Comparison of ENCODE assay signal across 8 cellular contexts in genomic region chr17:56653877-56654276, GRCh38.
DNase-seq lines count a peak whose midpoint lies in the region; ATAC-seq and TF ChIP-seq lines count a peak whose summit lies in the region.

No MANE protein-coding gene starts in this region.

- 23% methylated on average over 3 of the region's 3 CpGs for whole genome bisulfite sequencing in right lobe of liver (ENCODE audit: insufficient coverage, low coverage, low lambda C conversion rate, missing lambda C conversion rate)

- H3K9me3 Mint-ChIP-seq in Calu3 (ENCODE audit: low read depth, unreplicated experiment) = no peaks in the 10 kb centered on the region
- peaks cover 4% of the 10 kb centered on the region for H3K9me3 Mint-ChIP-seq in activated naive CD4-positive, alpha-beta T cell treated with anti-CD3 and anti-CD28 coated beads, Interleukin-2, amount 10 ng/mL, durations not matched to agents 7 days and 5 days
- peaks cover 0 to 4% of the 10 kb centered on the region in 2 donors for H3K9me3 Mint-ChIP-seq in stimulated activated naive CD8-positive, alpha-beta T cell treated with anti-CD3 and anti-CD28 coated beads, Interleukin-15, amount 100 ng/mL, for 72 hours

- in situ Hi-C loops in SK-MEL-5 (cut with HindIII; ENCODE audit: low pct_unique_long_range_greater_than_20kb, low sequenced_read_pairs) = no loop called here

- no peak overlapping the region for H3K27ac Mint-ChIP-seq in Calu3 (ENCODE audit: unreplicated experiment)
- no peak overlapping the region for H3K27ac Mint-ChIP-seq in activated naive CD4-positive, alpha-beta T cell treated with anti-CD3 and anti-CD28 coated beads, Interleukin-2, amount 10 ng/mL, durations not matched to agents 7 days and 5 days
- no peak overlapping the region for H3K27ac Mint-ChIP-seq in stimulated activated naive CD8-positive, alpha-beta T cell treated with anti-CD3 and anti-CD28 coated beads, Interleukin-15, amount 100 ng/mL, for 72 hours

- ATAC-seq in GM19438 (IDR thresholded peaks at IDR 0.05; ENCODE audit: low read depth, unreplicated experiment) (peak; percentile 98), HG03442 (IDR thresholded peaks at IDR 0.05; ENCODE audit: unreplicated experiment) (peak; percentile 99), right lobe of liver (peak in 2 of 4 donors; percentile 39 to 43)
- peak; percentile 99 for ATAC-seq in stimulated activated naive CD8-positive, alpha-beta T cell treated with anti-CD3 and anti-CD28 coated beads, Interleukin-15, amount 100 ng/mL, for 72 hours

- no TSS peak for BruUV-seq in Calu3 (replicated peaks; lab: Mats Ljungman, UMichigan)

- no peak overlapping the region for H3K27ac ChIP-seq in right lobe of liver

- H3K9me3 ChIP-seq in right lobe of liver = no peaks in the 10 kb centered on the region

- intact Hi-C loops in Calu3 (cut with micrococcal nuclease; ENCODE audit: unreplicated experiment) = no loop called here
- intact Hi-C loops in right lobe of liver (cut with DNase I) = no loop called here

- no peaks in the 10 kb centered on the region for H3K4me1 ChIP-seq in right lobe of liver

- CTCF ChIA-PET in Calu3 (lab: Charles Lee) = no interaction called here
- CTCF ChIA-PET in activated naive CD4-positive, alpha-beta T cell treated with anti-CD3 and anti-CD28 coated beads, Interleukin-2, amount 10 ng/mL, durations not matched to agents 7 days and 5 days (lab: Charles Lee) = interaction anchor here (1.0 to 3.9 kb wide), 9 partner anchors 24 to 165 kb away, joined by 3 to 24 read pairs (median 6); partner anchors contain the start of gene NOG

- no peak overlapping the region for H3K4me3 ChIP-seq in right lobe of liver

- no peaks in the 10 kb centered on the region for H3K4me1 Mint-ChIP-seq in Calu3 (ENCODE audit: low read depth, unreplicated experiment)
- peaks cover 4% of the 10 kb centered on the region for H3K4me1 Mint-ChIP-seq in activated naive CD4-positive, alpha-beta T cell treated with anti-CD3 and anti-CD28 coated beads, Interleukin-2, amount 10 ng/mL, durations not matched to agents 7 days and 5 days
- H3K4me1 Mint-ChIP-seq in stimulated activated naive CD8-positive, alpha-beta T cell treated with anti-CD3 and anti-CD28 coated beads, Interleukin-15, amount 100 ng/mL, for 72 hours = peaks cover 8% of the 10 kb centered on the region

- no peaks in the 10 kb centered on the region for H3K36me3 Mint-ChIP-seq in Calu3 (ENCODE audit: insufficient read depth, unreplicated experiment)
- no peaks in the 10 kb centered on the region for H3K36me3 Mint-ChIP-seq in activated naive CD4-positive, alpha-beta T cell treated with anti-CD3 and anti-CD28 coated beads, Interleukin-2, amount 10 ng/mL, durations not matched to agents 7 days and 5 days

- TF ChIP-seq CTCF in Calu3 (IDR thresholded peaks at IDR 0.05; ENCODE audit: unreplicated experiment) = peak; percentile 29
- peak in 3 of 4 donors; percentile 19 to 31 (median 26) for TF ChIP-seq CTCF in right lobe of liver (IDR thresholded peaks at IDR 0.05)

- no peaks in the 10 kb centered on the region for H3K27me3 ChIP-seq in right lobe of liver

- H3K4me3 Mint-ChIP-seq in Calu3 (ENCODE audit: low read depth, unreplicated experiment) = no peak overlapping the region
- H3K4me3 Mint-ChIP-seq in activated naive CD4-positive, alpha-beta T cell treated with anti-CD3 and anti-CD28 coated beads, Interleukin-2, amount 10 ng/mL, durations not matched to agents 7 days and 5 days = no peak overlapping the region
- no peak overlapping the region for H3K4me3 Mint-ChIP-seq in stimulated activated naive CD8-positive, alpha-beta T cell treated with anti-CD3 and anti-CD28 coated beads, Interleukin-15, amount 100 ng/mL, for 72 hours

- DNase-seq in Calu3 (peak; percentile 44), SK-MEL-5 (ENCODE audit: low read depth, low spot score) (peak; percentile 76), right lobe of liver (no peak), NCI-H345 treated with DMSO at 0.1 percent for 48 hours (lab: John Stamatoyannopoulos, UW; ENCODE audit: unreplicated experiment) (no peak)
- DNase-seq in activated naive CD4-positive, alpha-beta T cell treated with anti-CD3 and anti-CD28 coated beads, Interleukin-2, amount 10 ng/mL, durations not matched to agents 7 days and 5 days = peak; percentile 80
- DNase-seq in stimulated activated naive CD8-positive, alpha-beta T cell treated with anti-CD3 and anti-CD28 coated beads, Interleukin-15, amount 100 ng/mL, for 72 hours = peak; percentile 64 to 65

- TF ChIP-seq POLR2A in right lobe of liver (IDR thresholded peaks at IDR 0.05) = no peak

- peaks cover 11% of the 10 kb centered on the region for H3K27me3 Mint-ChIP-seq in Calu3 (ENCODE audit: unreplicated experiment)
- peaks cover 20% of the 10 kb centered on the region for H3K27me3 Mint-ChIP-seq in activated naive CD4-positive, alpha-beta T cell treated with anti-CD3 and anti-CD28 coated beads, Interleukin-2, amount 10 ng/mL, durations not matched to agents 7 days and 5 days
- no peaks in the 10 kb centered on the region for H3K27me3 Mint-ChIP-seq in stimulated activated naive CD8-positive, alpha-beta T cell treated with anti-CD3 and anti-CD28 coated beads, Interleukin-15, amount 100 ng/mL, for 72 hours

- no peaks in the 10 kb centered on the region for H3K36me3 ChIP-seq in right lobe of liver

Comparison
In these comparisons a context has a peak if more than half of its experiments do, and no peak if none do; other contexts are left out.
1. DNase-seq: peak in Calu3 (single experiment), SK-MEL-5 (single experiment), activated naive CD4-positive, alpha-beta T cell treated with anti-CD3 and anti-CD28 coated beads, Interleukin-2, amount 10 ng/mL, durations not matched to agents 7 days and 5 days (single experiment) and stimulated activated naive CD8-positive, alpha-beta T cell treated with anti-CD3 and anti-CD28 coated beads, Interleukin-15, amount 100 ng/mL, for 72 hours (2 of 2); none in right lobe of liver (0 of 3) and NCI-H345 treated with DMSO at 0.1 percent for 48 hours (single experiment).